Comparison of ENCODE assay signal across 1 cellular context in genomic region chr16:19105891-19106624, GRCh38.
TF ChIP-seq lines count a peak whose summit lies in the region.

No MANE protein-coding gene starts in this region.

TF ChIP-seq in GM12878, 131 proteins besides CTCF, POLR2A, EP300 and RAD21 (continued from another document):
- TF ChIP-seq RELB (IDR thresholded peaks at IDR 0.05; ENCODE audit: low read depth) (no peak), MYB (IDR thresholded peaks at IDR 0.05; ENCODE audit: borderline replicate concordance, low read depth, low read length) (no peak), MLLT1 (IDR thresholded peaks at IDR 0.05) (no peak), ATF7 (IDR thresholded peaks at IDR 0.05; ENCODE audit: low read depth) (no peak)
